Comparison of ENCODE assay signal across 16 cellular contexts in genomic region chr4:11497972-11498371, GRCh38.
"Had no signal": no experiment of that assay in that cellular context is flagged by ENCODE, and none has a peak within 500 bp of the region (broad histone marks: within the 10 kb centered on the region; RNA-seq: fewer than 3 reads in every experiment).

No MANE protein-coding gene starts in this region.

- H3K4me3 Mint-ChIP-seq: activated CD4-positive, alpha-beta T cell treated with anti-CD3 and anti-CD28 coated beads, Interleukin-2, amount 10 ng/mL, durations not matched to agents 24 days and 14 days; natural killer cell; T-helper 17 cell; WTC11 had no signal

- H3K36me3 Mint-ChIP-seq: natural killer cell had no signal

- H3K4me1 ChIP-seq: breast epithelium, right lobe of liver had no signal

- H3K27ac Mint-ChIP-seq: activated CD4-positive, alpha-beta T cell treated with anti-CD3 and anti-CD28 coated beads, Interleukin-2, amount 10 ng/mL, durations not matched to agents 24 days and 14 days; activated naive CD4-positive, alpha-beta T cell treated with anti-CD3 and anti-CD28 coated beads, Interleukin-2, amount 50 U/mL, for 72 hours; natural killer cell; progenitor cell of endocrine pancreas; T-helper 17 cell; WTC11 had no signal

- DNase-seq: activated CD4-positive, alpha-beta T cell treated with anti-CD3 and anti-CD28 coated beads, Interleukin-2, amount 10 ng/mL, durations not matched to agents 24 days and 14 days; activated effector memory CD4-positive, alpha-beta T cell treated with Interleukin-2 at 50 U/mL for 16 hours; esophagus squamous epithelium; foreskin fibroblast; heart left ventricle; kidney glomerular epithelial cell; natural killer cell; occipital lobe; right lobe of liver; stimulated activated CD4-positive, alpha-beta T cell treated with anti-CD3 and anti-CD28 coated beads, Interleukin-12 subunit alpha, Interleukin-12 subunit beta, amount 100 ng/mL, for 4 hours; stimulated activated naive CD4-positive, alpha-beta T cell treated with Interleukin-2 at 50 U/mL for 16 hours; T-helper 17 cell had no signal

- H3K4me3 ChIP-seq: breast epithelium, esophagus squamous epithelium, heart left ventricle, right lobe of liver had no signal

- H3K27me3 Mint-ChIP-seq: progenitor cell of endocrine pancreas, T-helper 17 cell had no signal

- H3K9me3 ChIP-seq: esophagus squamous epithelium, right lobe of liver had no signal

- ATAC-seq: activated naive CD4-positive, alpha-beta T cell treated with anti-CD3 and anti-CD28 coated beads, Interleukin-2, amount 50 U/mL, for 72 hours; heart left ventricle; natural killer cell; right lobe of liver; T-helper 17 cell; WTC11 had no signal

- H3K4me1 Mint-ChIP-seq: natural killer cell, T-helper 17 cell, WTC11 had no signal

- H3K27me3 ChIP-seq: breast epithelium, esophagus squamous epithelium, heart left ventricle, right lobe of liver had no signal

- H3K36me3 ChIP-seq: breast epithelium, esophagus squamous epithelium, heart left ventricle, right lobe of liver had no signal

- H3K27ac ChIP-seq: breast epithelium, heart left ventricle, right lobe of liver had no signal
